In the genomic region with DNA sequence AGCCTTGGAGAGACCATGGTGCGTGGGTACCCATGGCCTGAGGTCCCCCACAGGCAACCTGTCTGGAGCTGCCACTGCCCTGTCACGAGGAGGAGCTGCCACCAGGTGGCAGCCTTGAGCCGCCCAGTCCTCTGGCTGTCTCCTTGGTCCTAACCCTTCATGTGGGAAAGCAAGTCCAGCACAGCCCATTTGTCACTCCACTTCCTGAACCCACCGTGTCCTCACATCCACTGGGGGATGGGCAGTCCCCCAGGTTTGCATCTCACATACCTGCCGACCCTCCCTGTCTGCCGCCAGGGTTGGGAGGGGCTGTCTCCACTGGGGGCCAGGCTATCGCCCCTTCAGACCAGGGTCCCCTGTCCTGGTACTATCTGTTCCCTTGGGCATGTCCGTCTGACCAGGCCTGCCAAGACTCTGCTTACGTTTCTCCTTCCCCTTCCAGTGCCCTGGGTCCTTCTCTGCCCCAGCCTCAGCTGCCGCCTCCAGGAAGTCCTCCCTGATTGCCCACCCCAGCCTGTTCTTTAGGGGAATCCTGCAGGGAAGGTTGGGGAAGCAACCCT, we compare ENCODE assay signal across 8 cellular contexts. TPM values are rescaled to one million over a fixed set of nuclear protein-coding genes. Genes with fewer than 3 reads are reported as not detected.
DNase-seq lines count a peak whose midpoint lies in the region; ATAC-seq and TF ChIP-seq lines count a peak whose summit lies in the region.

No MANE protein-coding gene starts in this region.

- intact Hi-C loops in Right ventricle myocardium superior (cut with DNase I), result loop anchor here (10.0 kb wide), 1 partner anchor 105 kb away; a partner anchor contains a TSS

- no peaks in the 10 kb centered on the region for H4K20me1 ChIP-seq in SU-DHL-6 (ENCODE audit: low read depth, low read length)

- no peak for ATAC-seq in activated naive CD8-positive, alpha-beta T cell treated with anti-CD3 and anti-CD28 coated beads, Interleukin-2, amount 10 ng/mL, durations not matched to agents 7 days and 5 days (ENCODE audit: low read depth)
- ATAC-seq in Right ventricle myocardium superior (ENCODE audit: poor library complexity), result peak; percentile 39
- ATAC-seq in GM19328 (IDR thresholded peaks at IDR 0.05; ENCODE audit: unreplicated experiment), result no peak
- ATAC-seq in GM18870 (IDR thresholded peaks at IDR 0.05; ENCODE audit: unreplicated experiment), result no peak

- TF ChIP-seq CTCF in NB4 (IDR thresholded peaks at IDR 0.05; ENCODE audit: low read depth, low read length) (peak; percentile 74), SU-DHL-6 (IDR thresholded peaks at IDR 0.05; ENCODE audit: insufficient read depth, low read length, poor library complexity, severe bottlenecking) (peak; percentile 72), progenitor cell of endocrine pancreas (IDR thresholded peaks at IDR 0.05; ENCODE audit: unreplicated experiment) (peak; percentile 94)

- no peaks in the 10 kb centered on the region for H3K9me2 ChIP-seq in SU-DHL-6 (replicated peaks; ENCODE audit: insufficient read depth, low read length)

- H3K4me3 Mint-ChIP-seq in activated naive CD8-positive, alpha-beta T cell treated with anti-CD3 and anti-CD28 coated beads, Interleukin-2, amount 10 ng/mL, durations not matched to agents 7 days and 5 days, result no peak overlapping the region
- no peak overlapping the region for H3K4me3 Mint-ChIP-seq in progenitor cell of endocrine pancreas (ENCODE audit: low read depth)

- no peak overlapping the region for H3K4me3 ChIP-seq in NB4 (ENCODE audit: low read depth, low read length)
- H3K4me3 ChIP-seq in SU-DHL-6 (ENCODE audit: insufficient read depth, low read length, poor library complexity, severe bottlenecking), result no peak overlapping the region

- H3K36me3 ChIP-seq in SU-DHL-6 (ENCODE audit: low read length), result no peaks in the 10 kb centered on the region

- peaks cover 12% of the 10 kb centered on the region for H3F3A ChIP-seq in SU-DHL-6 (ENCODE audit: insufficient read depth)

- no peak overlapping the region for H2AFZ ChIP-seq in SU-DHL-6 (ENCODE audit: low read depth, low read length, severe bottlenecking)

- H3K27me3 Mint-ChIP-seq in activated naive CD8-positive, alpha-beta T cell treated with anti-CD3 and anti-CD28 coated beads, Interleukin-2, amount 10 ng/mL, durations not matched to agents 7 days and 5 days, result peaks cover 13% of the 10 kb centered on the region
- H3K27me3 Mint-ChIP-seq in progenitor cell of endocrine pancreas, result peaks cover 2% of the 10 kb centered on the region

- no peak overlapping the region for H3K27ac ChIP-seq in SU-DHL-6 (ENCODE audit: low read depth, low read length)

- H3K27ac Mint-ChIP-seq in activated naive CD8-positive, alpha-beta T cell treated with anti-CD3 and anti-CD28 coated beads, Interleukin-2, amount 10 ng/mL, durations not matched to agents 7 days and 5 days, result peak overlapping the region; percentile 65
- H3K27ac Mint-ChIP-seq in progenitor cell of endocrine pancreas, result no peak overlapping the region

- peaks cover 14% of the 10 kb centered on the region for H3K4me1 Mint-ChIP-seq in activated naive CD8-positive, alpha-beta T cell treated with anti-CD3 and anti-CD28 coated beads, Interleukin-2, amount 10 ng/mL, durations not matched to agents 7 days and 5 days
- peaks cover 8% of the 10 kb centered on the region for H3K4me1 Mint-ChIP-seq in progenitor cell of endocrine pancreas (ENCODE audit: low read depth)

- peak; percentile 23 for DNase-seq in GM04503 (ENCODE audit: low read depth)
- DNase-seq in NB4 (ENCODE audit: low read depth), result peak; percentile 77
- peak; percentile 90 for DNase-seq in activated naive CD8-positive, alpha-beta T cell treated with anti-CD3 and anti-CD28 coated beads, Interleukin-2, amount 10 ng/mL, durations not matched to agents 7 days and 5 days
- DNase-seq in Right ventricle myocardium superior, result peak; percentile 88
- DNase-seq in progenitor cell of endocrine pancreas (ENCODE audit: low spot score, unreplicated experiment), result peak; percentile 90

- TF ChIP-seq POLR2A in NB4 (IDR thresholded peaks at IDR 0.05; ENCODE audit: extremely low read depth, insufficient read length), result no peak

- H3K79me2 ChIP-seq in SU-DHL-6 (ENCODE audit: insufficient read depth, low read length), result peaks cover 4% of the 10 kb centered on the region; the same call in 1 of the 2 replicates

- H3K27me3 ChIP-seq in SU-DHL-6 (ENCODE audit: low read length), result no peaks in the 10 kb centered on the region

- POLR2A ChIA-PET in activated naive CD8-positive, alpha-beta T cell treated with anti-CD3 and anti-CD28 coated beads, Interleukin-2, amount 10 ng/mL, durations not matched to agents 7 days and 5 days (lab: Charles Lee), result interaction anchor here (0.8 to 1.9 kb wide), 4 partner anchors 11 to 103 kb away, joined by 3 to 8 read pairs (median 3); a partner anchor contains a TSS

- H3K36me3 Mint-ChIP-seq in activated naive CD8-positive, alpha-beta T cell treated with anti-CD3 and anti-CD28 coated beads, Interleukin-2, amount 10 ng/mL, durations not matched to agents 7 days and 5 days, result peaks cover 8% of the 10 kb centered on the region
- H3K36me3 Mint-ChIP-seq in progenitor cell of endocrine pancreas (ENCODE audit: insufficient read depth), result peaks cover 2% of the 10 kb centered on the region

- H3K9ac ChIP-seq in SU-DHL-6 (ENCODE audit: low read length), result no peak overlapping the region

- H3K9me3 Mint-ChIP-seq in activated naive CD8-positive, alpha-beta T cell treated with anti-CD3 and anti-CD28 coated beads, Interleukin-2, amount 10 ng/mL, durations not matched to agents 7 days and 5 days, result no peaks in the 10 kb centered on the region
- no peaks in the 10 kb centered on the region for H3K9me3 Mint-ChIP-seq in progenitor cell of endocrine pancreas (ENCODE audit: low read depth)

- no peak overlapping the region for H3K4me2 ChIP-seq in SU-DHL-6 (ENCODE audit: low read depth, low read length, poor library complexity, severe bottlenecking)

- no peaks in the 10 kb centered on the region for H3K9me3 ChIP-seq in SU-DHL-6 (ENCODE audit: insufficient read depth, low read length)

RNA-seq across cellular contexts. Expression of a gene that starts 4.5 kb away (rescaled TPM):
- 10 to 100 TPM; 44.5 to 48.3 TPM for total RNA-seq in activated naive CD8-positive, alpha-beta T cell treated with anti-CD3 and anti-CD28 coated beads, Interleukin-2, amount 10 ng/mL, durations not matched to agents 7 days and 5 days
- total RNA-seq in Right ventricle myocardium superior, result 12.4 TPM
- 30.0 and 31.8 TPM in 2 replicates for total RNA-seq in progenitor cell of endocrine pancreas

RNA-seq across cellular contexts. Expression of a gene that starts 5.8 kb away (rescaled TPM):
- not detected for total RNA-seq in activated naive CD8-positive, alpha-beta T cell treated with anti-CD3 and anti-CD28 coated beads, Interleukin-2, amount 10 ng/mL, durations not matched to agents 7 days and 5 days
- total RNA-seq in Right ventricle myocardium superior, result not detected
- 23.8 and 26.5 TPM in 2 replicates for total RNA-seq in progenitor cell of endocrine pancreas

RNA-seq across cellular contexts. Expression of a gene that starts 10.7 kb away (rescaled TPM):
- total RNA-seq in activated naive CD8-positive, alpha-beta T cell treated with anti-CD3 and anti-CD28 coated beads, Interleukin-2, amount 10 ng/mL, durations not matched to agents 7 days and 5 days, result 100 to 1,000 TPM; 327 to 342 TPM
- total RNA-seq in Right ventricle myocardium superior (219 TPM), progenitor cell of endocrine pancreas (462 and 465 TPM in 2 replicates)

RNA-seq across cellular contexts. Expression of a gene that starts 31.5 kb away (rescaled TPM):
- 10 to 100 TPM; 75.2 to 80.7 TPM for total RNA-seq in activated naive CD8-positive, alpha-beta T cell treated with anti-CD3 and anti-CD28 coated beads, Interleukin-2, amount 10 ng/mL, durations not matched to agents 7 days and 5 days
- total RNA-seq in Right ventricle myocardium superior (54.1 TPM), progenitor cell of endocrine pancreas (187 and 193 TPM in 2 replicates)

RNA-seq across cellular contexts. Expression of a gene that starts 38.3 kb away (rescaled TPM):
- 100 to 1,000 TPM; 157 to 161 TPM for total RNA-seq in activated naive CD8-positive, alpha-beta T cell treated with anti-CD3 and anti-CD28 coated beads, Interleukin-2, amount 10 ng/mL, durations not matched to agents 7 days and 5 days
- total RNA-seq in Right ventricle myocardium superior (692 TPM), progenitor cell of endocrine pancreas (107 and 117 TPM in 2 replicates)

Comparison
In these comparisons a context has a peak if more than half of its experiments do, and no peak if none do; other contexts are left out.
1. DNase-seq: peak in every context shown above with its lines; median percentile 90 in activated naive CD8-positive, alpha-beta T cell treated with anti-CD3 and anti-CD28 coated beads, Interleukin-2, amount 10 ng/mL, durations not matched to agents 7 days and 5 days; 90 in progenitor cell of endocrine pancreas; 88 in Right ventricle myocardium superior; 77 in NB4; 23 in GM04503.
2. RNA of a gene that starts 5.8 kb away (total RNA-seq): 23.8 to 26.5 TPM in progenitor cell of endocrine pancreas; not detected in activated naive CD8-positive, alpha-beta T cell treated with anti-CD3 and anti-CD28 coated beads, Interleukin-2, amount 10 ng/mL, durations not matched to agents 7 days and 5 days and not detected in Right ventricle myocardium superior (single experiment); every median in the first group is over 10 times any median in the second.
3. Peak in every context shown above with its lines, with median percentiles within 50 percentile points of each other: CTCF ChIP-seq.